Comparison of ENCODE assay signal across 34 cellular contexts in genomic region chr1:58166417-58166816, GRCh38.
"Had no signal": no experiment of that assay in that cellular context is flagged by ENCODE, and none has a peak within 500 bp of the region (broad histone marks: within the 10 kb centered on the region; RNA-seq: fewer than 3 reads in every experiment).

No MANE protein-coding gene starts in this region.

- H3K4me1 ChIP-seq: adrenal gland, ascending aorta, body of pancreas, breast epithelium had no signal

- H3K4me3 ChIP-seq: adrenal gland, ascending aorta, body of pancreas, breast epithelium, cardiac muscle cell had no signal

- FAIRE-seq: astrocyte, bronchial epithelial cell had no signal

- H3K27me3 ChIP-seq: adrenal gland, ascending aorta, body of pancreas, brain microvascular endothelial cell, breast epithelium, cardiac muscle cell had no signal

- H3K27ac ChIP-seq: adrenal gland, ascending aorta, body of pancreas, brain microvascular endothelial cell, breast epithelium, cardiac muscle cell had no signal

- H3K9me3 ChIP-seq: adrenal gland, ascending aorta, body of pancreas, breast epithelium had no signal

- ATAC-seq: activated naive CD4-positive, alpha-beta T cell treated with anti-CD3 and anti-CD28 coated beads, Interleukin-2, amount 50 U/mL, for 72 hours; activated naive CD8-positive, alpha-beta T cell treated with anti-CD3 and anti-CD28 coated beads, Interleukin-2, amount 50 U/mL, for 24 hours; activated T-cell treated with anti-CD3 and anti-CD28 coated beads, Interleukin-2, amount 50 U/mL, for 4 hours; activated T-cell treated with anti-CD3 and anti-CD28 coated beads, Interleukin-2, amount 50 U/mL, for 72 hours; activated T-helper 17 cell treated with anti-CD3 and anti-CD28 coated beads, Interleukin-2, amount 50 U/mL, for 72 hours; body of pancreas had no signal

- DNase-seq: activated effector memory CD4-positive, alpha-beta T cell treated with anti-CD3 and anti-CD28 coated beads, Interleukin-2, amount 50 U/mL, for 16 hours; activated effector memory CD4-positive, alpha-beta T cell treated with Interleukin-2 at 50 U/mL for 16 hours; activated gamma-delta T cell; activated gamma-delta T cell treated with Interleukin-2 at 50 U/mL for 16 hours; activated naive CD4-positive, alpha-beta T cell; activated naive CD4-positive, alpha-beta T cell treated with anti-CD3 and anti-CD28 coated beads for 36 hours; activated naive CD4-positive, alpha-beta T cell treated with anti-CD3 and anti-CD28 coated beads, Interleukin-2, amount 10 ng/mL, durations not matched to agents 7 days and 5 days; activated naive CD4-positive, alpha-beta T cell treated with anti-CD3 and anti-CD28 coated beads, Interleukin-2, amount 50 U/mL, for 16 hours; activated naive CD4-positive, alpha-beta T cell treated with Interleukin-2 at 50 U/mL for 16 hours; activated naive CD8-positive, alpha-beta T cell treated with anti-CD3 and anti-CD28 coated beads for 36 hours; activated naive CD8-positive, alpha-beta T cell treated with anti-CD3 and anti-CD28 coated beads, Interleukin-2, amount 10 ng/mL, durations not matched to agents 7 days and 5 days; activated naive CD8-positive, alpha-beta T cell treated with anti-CD3 and anti-CD28 coated beads, Interleukin-2, amount 50 U/mL, for 24 hours; activated T-cell treated with anti-CD3 and anti-CD28 coated beads, Interleukin-2, amount 50 U/mL, for 1 hour; activated T-cell treated with anti-CD3 and anti-CD28 coated beads, Interleukin-2, amount 50 U/mL, for 24 hours; activated T-cell treated with anti-CD3 and anti-CD28 coated beads, Interleukin-2, amount 50 U/mL, for 4 hours; activated T-cell treated with anti-CD3 and anti-CD28 coated beads, Interleukin-2, amount 50 U/mL, for 48 hours; activated T-cell treated with anti-CD3 and anti-CD28 coated beads, Interleukin-2, amount 50 U/mL, for 72 hours; adrenal gland; amniotic stem cell; amygdala; anterior cingulate cortex; aorta; body of pancreas; brain microvascular endothelial cell; caudate nucleus; central memory CD4-positive, alpha-beta T cell; cerebellar nuclear complex had no signal

- H3K36me3 ChIP-seq: adrenal gland, ascending aorta, brain microvascular endothelial cell, breast epithelium, cardiac muscle cell had no signal
